ENCODE assay signal across 1 cellular context in the genomic region with DNA sequence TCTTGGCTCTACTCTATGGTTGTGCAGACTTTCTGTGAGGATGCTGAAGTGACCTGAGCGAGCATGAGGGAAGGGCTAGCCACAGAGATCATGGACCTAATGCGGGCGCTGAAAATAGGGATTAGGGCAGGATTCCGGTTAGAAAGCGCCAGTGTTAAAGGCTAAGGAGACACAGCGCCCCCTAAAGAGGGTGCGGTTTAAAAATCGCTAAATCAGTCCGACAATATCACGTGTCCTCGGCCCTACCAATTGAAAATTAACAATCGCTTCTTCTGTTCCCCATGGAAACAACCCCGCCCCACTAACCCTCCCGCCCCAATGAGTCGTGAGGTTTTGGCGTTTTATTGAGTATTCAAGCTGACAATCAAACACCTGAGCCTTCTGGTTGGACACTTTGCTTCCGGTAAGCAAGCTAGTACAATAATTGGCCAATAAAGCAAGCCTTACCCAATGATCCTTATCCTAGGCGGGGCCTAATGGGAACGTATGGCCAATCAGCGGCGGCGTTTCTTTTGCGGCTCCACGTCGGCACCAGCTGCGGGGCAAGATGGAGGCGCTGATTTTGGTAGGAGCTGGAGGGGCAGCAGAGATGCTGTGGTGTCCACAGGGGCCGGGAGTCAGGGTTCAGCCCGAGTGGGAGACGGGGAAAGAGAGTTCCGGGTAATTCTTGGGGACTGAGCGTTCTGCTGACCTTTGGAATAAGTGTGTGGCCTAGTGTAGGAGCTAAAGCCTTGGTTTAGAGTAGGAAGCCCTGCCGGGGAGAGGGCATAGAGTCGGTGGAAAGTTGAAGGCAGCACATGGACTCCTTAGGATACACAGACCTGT.
A peak's percentile ranks its signal among the peaks of the same experiment; 100 is the strongest.
TF ChIP-seq lines count a peak whose summit lies in the region.

A gene with protein sequence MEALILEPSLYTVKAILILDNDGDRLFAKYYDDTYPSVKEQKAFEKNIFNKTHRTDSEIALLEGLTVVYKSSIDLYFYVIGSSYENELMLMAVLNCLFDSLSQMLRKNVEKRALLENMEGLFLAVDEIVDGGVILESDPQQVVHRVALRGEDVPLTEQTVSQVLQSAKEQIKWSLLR (plus strand): TSS at position 515 of the 825 bp plus-strand sequence. CDS start 33 bp downstream, at position 548.

TF ChIP-seq in K562, 482 proteins besides CTCF, POLR2A, EP300 and RAD21 (continued from another document and continues in another):
- TF ChIP-seq U2AF2 (optimal IDR thresholded peaks at IDR 0.05; ENCODE audit: low read depth, low read length) (no peak), SAP30 (IDR thresholded peaks at IDR 0.05; ENCODE audit: borderline replicate concordance, insufficient read depth, low read depth, low read length, poor library complexity, severe bottlenecking) (no peak), ZNF12 (CRISPR knock-in tag; IDR thresholded peaks at IDR 0.05) (no peak), GABPA (tag; conservative IDR thresholded peaks at IDR 0.05; ENCODE audit: low read depth) (peak; percentile 72), HNRNPUL1 (IDR thresholded peaks at IDR 0.05; ENCODE audit: low read length) (no peak), RFX5 (IDR thresholded peaks at IDR 0.05; ENCODE audit: low read depth, low read length) (no peak), FOXK1 (CRISPR knock-in tag; IDR thresholded peaks at IDR 0.05; ENCODE audit: borderline replicate concordance) (peak; percentile 86; the same call in 1 of the 2 replicates), MTA3 (IDR thresholded peaks at IDR 0.05; ENCODE audit: borderline replicate concordance) (peak; percentile 56), ETV6 (IDR thresholded peaks at IDR 0.05; ENCODE audit: borderline replicate concordance in 1 of 2, low read depth in 2 of 2, low read length in 1 of 2) (no peak), ETV6 (CRISPR knock-in tag; IDR thresholded peaks at IDR 0.05; ENCODE audit: borderline replicate concordance) (no peak; the same call in 1 of the 2 replicates), POLR2B (IDR thresholded peaks at IDR 0.05; ENCODE audit: low read depth, partially characterized antibody) (peak; percentile 93), ZNF197 (CRISPR knock-in tag; IDR thresholded peaks at IDR 0.05; ENCODE audit: low read depth) (no peak), RFX7 (CRISPR knock-in tag; IDR thresholded peaks at IDR 0.05) (no peak), TEAD2 (tag; IDR thresholded peaks at IDR 0.05) (no peak), SIN3B (IDR thresholded peaks at IDR 0.05; ENCODE audit: low read depth) (peak; percentile 89), SUPT5H (IDR thresholded peaks at IDR 0.05) (peak; percentile 95), NCOR1 (IDR thresholded peaks at IDR 0.05) (no peak; the same call in 1 of the 2 replicates), ARNT (IDR thresholded peaks at IDR 0.05) (peak in 1 of 2 experiments; percentile 39; a peak in 1 of 4 replicates), ERF (CRISPR knock-in tag; IDR thresholded peaks at IDR 0.05) (peak; percentile 85), ZNF354B (CRISPR knock-in tag; IDR thresholded peaks at IDR 0.05) (no peak), FOXA3 (CRISPR knock-in tag; conservative IDR thresholded peaks at IDR 0.05 in 1 of 2, IDR thresholded peaks at IDR 0.05 in 1 of 2) (peak in 1 of 2 experiments; percentile 61; a peak in 1 of 4 replicates), CHD2 (IDR thresholded peaks at IDR 0.05; ENCODE audit: low read depth, low read length) (peak; percentile 83), CBX2 (IDR thresholded peaks at IDR 0.05; ENCODE audit: insufficient read depth, low read length, poor library complexity, severe bottlenecking) (no peak), SMAD1 (IDR thresholded peaks at IDR 0.05; ENCODE audit: low read depth, low read length, partially characterized antibody) (peak; percentile 85), HDAC3 (IDR thresholded peaks at IDR 0.05; ENCODE audit: borderline replicate concordance, partially characterized antibody) (no peak), BACH1 (tag; IDR thresholded peaks at IDR 0.05) (0 out of 2 replicates have a peak, but pooled peaks have one; percentile 23), GATA2 (CRISPR knock-in tag; IDR thresholded peaks at IDR 0.05) (peak; percentile 48; the same call in 1 of the 2 replicates), TAL1 (IDR thresholded peaks at IDR 0.05) (peak; percentile 21; the same call in 1 of the 2 replicates), TBP (optimal IDR thresholded peaks at IDR 0.05; ENCODE audit: low read depth, low read length) (peak; percentile 79), HMG20A (CRISPR knock-in tag; conservative IDR thresholded peaks at IDR 0.05) (no peak), ESRRB (CRISPR knock-in tag; IDR thresholded peaks at IDR 0.05; ENCODE audit: borderline replicate concordance) (no peak), ATF7 (IDR thresholded peaks at IDR 0.05) (peak; percentile 48; the same call in 1 of the 2 replicates), SRF (CRISPR knock-in tag; IDR thresholded peaks at IDR 0.05) (peak; percentile 14 to 44; a peak in 1 of 4 replicates), NONO (IDR thresholded peaks at IDR 0.05; ENCODE audit: low read depth in 2 of 2, low read length in 1 of 2) (no peak), FOXJ2 (tag; IDR thresholded peaks at IDR 0.05) (0 out of 2 replicates have a peak, but pooled peaks have one; percentile 38), SP1 (CRISPR knock-in tag; IDR thresholded peaks at IDR 0.05) (peak; percentile 93), GTF2A2 (tag; IDR thresholded peaks at IDR 0.05) (peak; percentile 66), FOXK2 (conservative IDR thresholded peaks at IDR 0.05 in 1 of 2, IDR thresholded peaks at IDR 0.05 in 1 of 2; ENCODE audit: low read depth in 2 of 2) (peak; percentile 53 to 72; a peak in 3 of 4 replicates), CSDE1 (IDR thresholded peaks at IDR 0.05) (peak in 1 of 2 experiments; percentile 80; a peak in 2 of 4 replicates), ZNF561 (CRISPR knock-in tag; conservative IDR thresholded peaks at IDR 0.05) (no peak), RBM25 (IDR thresholded peaks at IDR 0.05; ENCODE audit: low read depth, low read length, severe bottlenecking) (peak; percentile 87), ZBTB1 (CRISPR knock-in tag; IDR thresholded peaks at IDR 0.05; ENCODE audit: borderline replicate concordance, low read depth) (no peak), ZNF766 (CRISPR knock-in tag; conservative IDR thresholded peaks at IDR 0.05) (peak; percentile 77), EGR1 (conservative IDR thresholded peaks at IDR 0.05) (no peak), HLTF (IDR thresholded peaks at IDR 0.05) (peak; percentile 62; the same call in 1 of the 2 replicates), ELF4 (CRISPR knock-in tag; IDR thresholded peaks at IDR 0.05) (peak; percentile 81; the same call in 1 of the 2 replicates), ZNF644 (tag; IDR thresholded peaks at IDR 0.05; ENCODE audit: low read depth) (no peak; the same call in 1 of the 2 replicates), IFI16 (CRISPR knock-in tag; IDR thresholded peaks at IDR 0.05) (peak; percentile 69; the same call in 1 of the 2 replicates), ATF1 (CRISPR knock-in tag; IDR thresholded peaks at IDR 0.05) (no peak), ATF1 (tag; IDR thresholded peaks at IDR 0.05) (peak; percentile 97), DACH1 (IDR thresholded peaks at IDR 0.05; ENCODE audit: partially characterized antibody) (peak; percentile 83)
- TF ChIP-seq, protein P1, sequence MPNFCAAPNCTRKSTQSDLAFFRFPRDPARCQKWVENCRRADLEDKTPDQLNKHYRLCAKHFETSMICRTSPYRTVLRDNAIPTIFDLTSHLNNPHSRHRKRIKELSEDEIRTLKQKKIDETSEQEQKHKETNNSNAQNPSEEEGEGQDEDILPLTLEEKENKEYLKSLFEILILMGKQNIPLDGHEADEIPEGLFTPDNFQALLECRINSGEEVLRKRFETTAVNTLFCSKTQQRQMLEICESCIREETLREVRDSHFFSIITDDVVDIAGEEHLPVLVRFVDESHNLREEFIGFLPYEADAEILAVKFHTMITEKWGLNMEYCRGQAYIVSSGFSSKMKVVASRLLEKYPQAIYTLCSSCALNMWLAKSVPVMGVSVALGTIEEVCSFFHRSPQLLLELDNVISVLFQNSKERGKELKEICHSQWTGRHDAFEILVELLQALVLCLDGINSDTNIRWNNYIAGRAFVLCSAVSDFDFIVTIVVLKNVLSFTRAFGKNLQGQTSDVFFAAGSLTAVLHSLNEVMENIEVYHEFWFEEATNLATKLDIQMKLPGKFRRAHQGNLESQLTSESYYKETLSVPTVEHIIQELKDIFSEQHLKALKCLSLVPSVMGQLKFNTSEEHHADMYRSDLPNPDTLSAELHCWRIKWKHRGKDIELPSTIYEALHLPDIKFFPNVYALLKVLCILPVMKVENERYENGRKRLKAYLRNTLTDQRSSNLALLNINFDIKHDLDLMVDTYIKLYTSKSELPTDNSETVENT (CRISPR knock-in tag; IDR thresholded peaks at IDR 0.05): peak; percentile 76
- TF ChIP-seq, protein P2, sequence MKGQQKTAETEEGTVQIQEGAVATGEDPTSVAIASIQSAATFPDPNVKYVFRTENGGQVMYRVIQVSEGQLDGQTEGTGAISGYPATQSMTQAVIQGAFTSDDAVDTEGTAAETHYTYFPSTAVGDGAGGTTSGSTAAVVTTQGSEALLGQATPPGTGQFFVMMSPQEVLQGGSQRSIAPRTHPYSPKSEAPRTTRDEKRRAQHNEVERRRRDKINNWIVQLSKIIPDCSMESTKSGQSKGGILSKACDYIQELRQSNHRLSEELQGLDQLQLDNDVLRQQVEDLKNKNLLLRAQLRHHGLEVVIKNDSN (CRISPR knock-in tag; IDR thresholded peaks at IDR 0.05): peak; percentile 91
- TF ChIP-seq, protein P3, sequence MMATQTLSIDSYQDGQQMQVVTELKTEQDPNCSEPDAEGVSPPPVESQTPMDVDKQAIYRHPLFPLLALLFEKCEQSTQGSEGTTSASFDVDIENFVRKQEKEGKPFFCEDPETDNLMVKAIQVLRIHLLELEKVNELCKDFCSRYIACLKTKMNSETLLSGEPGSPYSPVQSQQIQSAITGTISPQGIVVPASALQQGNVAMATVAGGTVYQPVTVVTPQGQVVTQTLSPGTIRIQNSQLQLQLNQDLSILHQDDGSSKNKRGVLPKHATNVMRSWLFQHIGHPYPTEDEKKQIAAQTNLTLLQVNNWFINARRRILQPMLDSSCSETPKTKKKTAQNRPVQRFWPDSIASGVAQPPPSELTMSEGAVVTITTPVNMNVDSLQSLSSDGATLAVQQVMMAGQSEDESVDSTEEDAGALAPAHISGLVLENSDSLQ (IDR thresholded peaks at IDR 0.05): peak; percentile 99
- TF ChIP-seq, protein P4, sequence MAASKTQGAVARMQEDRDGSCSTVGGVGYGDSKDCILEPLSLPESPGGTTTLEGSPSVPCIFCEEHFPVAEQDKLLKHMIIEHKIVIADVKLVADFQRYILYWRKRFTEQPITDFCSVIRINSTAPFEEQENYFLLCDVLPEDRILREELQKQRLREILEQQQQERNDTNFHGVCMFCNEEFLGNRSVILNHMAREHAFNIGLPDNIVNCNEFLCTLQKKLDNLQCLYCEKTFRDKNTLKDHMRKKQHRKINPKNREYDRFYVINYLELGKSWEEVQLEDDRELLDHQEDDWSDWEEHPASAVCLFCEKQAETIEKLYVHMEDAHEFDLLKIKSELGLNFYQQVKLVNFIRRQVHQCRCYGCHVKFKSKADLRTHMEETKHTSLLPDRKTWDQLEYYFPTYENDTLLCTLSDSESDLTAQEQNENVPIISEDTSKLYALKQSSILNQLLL (CRISPR knock-in tag; IDR thresholded peaks at IDR 0.05; ENCODE audit: borderline replicate concordance): no peak
- TF ChIP-seq, protein P5, sequence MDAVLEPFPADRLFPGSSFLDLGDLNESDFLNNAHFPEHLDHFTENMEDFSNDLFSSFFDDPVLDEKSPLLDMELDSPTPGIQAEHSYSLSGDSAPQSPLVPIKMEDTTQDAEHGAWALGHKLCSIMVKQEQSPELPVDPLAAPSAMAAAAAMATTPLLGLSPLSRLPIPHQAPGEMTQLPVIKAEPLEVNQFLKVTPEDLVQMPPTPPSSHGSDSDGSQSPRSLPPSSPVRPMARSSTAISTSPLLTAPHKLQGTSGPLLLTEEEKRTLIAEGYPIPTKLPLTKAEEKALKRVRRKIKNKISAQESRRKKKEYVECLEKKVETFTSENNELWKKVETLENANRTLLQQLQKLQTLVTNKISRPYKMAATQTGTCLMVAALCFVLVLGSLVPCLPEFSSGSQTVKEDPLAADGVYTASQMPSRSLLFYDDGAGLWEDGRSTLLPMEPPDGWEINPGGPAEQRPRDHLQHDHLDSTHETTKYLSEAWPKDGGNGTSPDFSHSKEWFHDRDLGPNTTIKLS (IDR thresholded peaks at IDR 0.05; ENCODE audit: borderline replicate concordance, low read depth): peak; percentile 100
- TF ChIP-seq, protein P6, sequence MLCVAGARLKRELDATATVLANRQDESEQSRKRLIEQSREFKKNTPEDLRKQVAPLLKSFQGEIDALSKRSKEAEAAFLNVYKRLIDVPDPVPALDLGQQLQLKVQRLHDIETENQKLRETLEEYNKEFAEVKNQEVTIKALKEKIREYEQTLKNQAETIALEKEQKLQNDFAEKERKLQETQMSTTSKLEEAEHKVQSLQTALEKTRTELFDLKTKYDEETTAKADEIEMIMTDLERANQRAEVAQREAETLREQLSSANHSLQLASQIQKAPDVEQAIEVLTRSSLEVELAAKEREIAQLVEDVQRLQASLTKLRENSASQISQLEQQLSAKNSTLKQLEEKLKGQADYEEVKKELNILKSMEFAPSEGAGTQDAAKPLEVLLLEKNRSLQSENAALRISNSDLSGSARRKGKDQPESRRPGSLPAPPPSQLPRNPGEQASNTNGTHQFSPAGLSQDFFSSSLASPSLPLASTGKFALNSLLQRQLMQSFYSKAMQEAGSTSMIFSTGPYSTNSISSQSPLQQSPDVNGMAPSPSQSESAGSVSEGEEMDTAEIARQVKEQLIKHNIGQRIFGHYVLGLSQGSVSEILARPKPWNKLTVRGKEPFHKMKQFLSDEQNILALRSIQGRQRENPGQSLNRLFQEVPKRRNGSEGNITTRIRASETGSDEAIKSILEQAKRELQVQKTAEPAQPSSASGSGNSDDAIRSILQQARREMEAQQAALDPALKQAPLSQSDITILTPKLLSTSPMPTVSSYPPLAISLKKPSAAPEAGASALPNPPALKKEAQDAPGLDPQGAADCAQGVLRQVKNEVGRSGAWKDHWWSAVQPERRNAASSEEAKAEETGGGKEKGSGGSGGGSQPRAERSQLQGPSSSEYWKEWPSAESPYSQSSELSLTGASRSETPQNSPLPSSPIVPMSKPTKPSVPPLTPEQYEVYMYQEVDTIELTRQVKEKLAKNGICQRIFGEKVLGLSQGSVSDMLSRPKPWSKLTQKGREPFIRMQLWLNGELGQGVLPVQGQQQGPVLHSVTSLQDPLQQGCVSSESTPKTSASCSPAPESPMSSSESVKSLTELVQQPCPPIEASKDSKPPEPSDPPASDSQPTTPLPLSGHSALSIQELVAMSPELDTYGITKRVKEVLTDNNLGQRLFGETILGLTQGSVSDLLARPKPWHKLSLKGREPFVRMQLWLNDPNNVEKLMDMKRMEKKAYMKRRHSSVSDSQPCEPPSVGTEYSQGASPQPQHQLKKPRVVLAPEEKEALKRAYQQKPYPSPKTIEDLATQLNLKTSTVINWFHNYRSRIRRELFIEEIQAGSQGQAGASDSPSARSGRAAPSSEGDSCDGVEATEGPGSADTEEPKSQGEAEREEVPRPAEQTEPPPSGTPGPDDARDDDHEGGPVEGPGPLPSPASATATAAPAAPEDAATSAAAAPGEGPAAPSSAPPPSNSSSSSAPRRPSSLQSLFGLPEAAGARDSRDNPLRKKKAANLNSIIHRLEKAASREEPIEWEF (CRISPR knock-in tag; IDR thresholded peaks at IDR 0.05): no peak
- TF ChIP-seq, protein P7, sequence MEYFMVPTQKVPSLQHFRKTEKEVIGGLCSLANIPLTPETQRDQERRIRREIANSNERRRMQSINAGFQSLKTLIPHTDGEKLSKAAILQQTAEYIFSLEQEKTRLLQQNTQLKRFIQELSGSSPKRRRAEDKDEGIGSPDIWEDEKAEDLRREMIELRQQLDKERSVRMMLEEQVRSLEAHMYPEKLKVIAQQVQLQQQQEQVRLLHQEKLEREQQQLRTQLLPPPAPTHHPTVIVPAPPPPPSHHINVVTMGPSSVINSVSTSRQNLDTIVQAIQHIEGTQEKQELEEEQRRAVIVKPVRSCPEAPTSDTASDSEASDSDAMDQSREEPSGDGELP (CRISPR knock-in tag; IDR thresholded peaks at IDR 0.05; ENCODE audit: borderline replicate concordance): peak; percentile 99
